ENCODE assay signal across 24 cellular contexts in genomic region chr21:44418108-44418875, GRCh38. TPM values are rescaled to one million over a fixed set of nuclear protein-coding genes. Genes with fewer than 3 reads are reported as not detected.
DNase-seq lines count a peak whose midpoint lies in the region; ATAC-seq and TF ChIP-seq lines count a peak whose summit lies in the region.
"Had no signal": no experiment of that assay in that cellular context is flagged by ENCODE, and none has a peak within 500 bp of the region (broad histone marks: within the 10 kb centered on the region; RNA-seq: fewer than 3 reads in every experiment).

No MANE protein-coding gene starts in this region.

- H3K27me3 ChIP-seq in osteoblast (ENCODE audit: insufficient read depth, low read length) (no peaks in the 10 kb centered on the region), upper lobe of left lung (no peaks in the 10 kb centered on the region), hepatocyte (no peaks in the 10 kb centered on the region)
- H3K27me3 ChIP-seq: BE2C had no signal

- TF ChIP-seq EP300 in upper lobe of left lung (IDR thresholded peaks at IDR 0.05): no peak

- H3K9me2 ChIP-seq in hepatocyte (replicated peaks; ENCODE audit: insufficient read depth): no peaks in the 10 kb centered on the region

- H3K4me3 ChIP-seq in coronary artery (no peak overlapping the region), osteoblast (ENCODE audit: insufficient read depth, low read length) (no peak overlapping the region), upper lobe of left lung (no peak overlapping the region), hepatocyte (no peak overlapping the region)
- H3K4me3 ChIP-seq: GM23338, tibial nerve had no signal

- H3K9me3 ChIP-seq in osteoblast (ENCODE audit: low read depth, low read length) (no peaks in the 10 kb centered on the region), upper lobe of left lung (no peaks in the 10 kb centered on the region), hepatocyte (ENCODE audit: low read depth) (no peaks in the 10 kb centered on the region)
- H3K9me3 ChIP-seq: BE2C, tibial nerve had no signal

- H3K4me2 ChIP-seq in osteoblast (ENCODE audit: insufficient read depth, low read length): no peak overlapping the region
- H3K4me2 ChIP-seq in hepatocyte: no peak overlapping the region
- H3K4me2 ChIP-seq: GM23338 had no signal

- ATAC-seq in Right ventricle myocardium superior (ENCODE audit: poor library complexity) (no peak), left cardiac atrium (no peak), upper lobe of left lung (ENCODE audit: low FRiP score in 2 of 2) (peak in 1 of 2 donors; percentile 32)
- ATAC-seq: GM23338; left lobe of liver; naive thymus-derived CD4-positive, alpha-beta T cell; stimulated activated naive CD8-positive, alpha-beta T cell treated with anti-CD3 and anti-CD28 coated beads, Interleukin-15, amount 100 ng/mL, for 72 hours had no signal

- H3K36me3 ChIP-seq in osteoblast (ENCODE audit: insufficient read depth, low read length): no peaks in the 10 kb centered on the region
- H3K36me3 ChIP-seq in upper lobe of left lung: peaks cover 0 to 15% (median 1%) of the 10 kb centered on the region in 4 donors
- H3K36me3 ChIP-seq in hepatocyte (replicated peaks; ENCODE audit: insufficient read depth, low read depth): no peaks in the 10 kb centered on the region
- H3K36me3 ChIP-seq: BE2C, tibial nerve had no signal

- H2AFZ ChIP-seq in osteoblast (ENCODE audit: low read length): no peak overlapping the region
- no peak overlapping the region for H2AFZ ChIP-seq in hepatocyte
- H2AFZ ChIP-seq: GM23338 had no signal

- TF ChIP-seq CTCF in coronary artery (IDR thresholded peaks at IDR 0.05) (no peak), osteoblast (IDR thresholded peaks at IDR 0.05; ENCODE audit: extremely low read depth, low read depth, low read length) (no peak), upper lobe of left lung (IDR thresholded peaks at IDR 0.05) (no peak), hepatocyte (IDR thresholded peaks at IDR 0.05; ENCODE audit: poor library complexity) (no peak)

- H3K4me1 ChIP-seq in osteoblast (ENCODE audit: insufficient read depth, low read length): no peaks in the 10 kb centered on the region
- H3K4me1 ChIP-seq in upper lobe of left lung: no peaks in the 10 kb centered on the region
- H3K4me1 ChIP-seq in hepatocyte (ENCODE audit: insufficient read depth): no peaks in the 10 kb centered on the region
- H3K4me1 ChIP-seq: BE2C, tibial nerve had no signal

- intact Hi-C loops in Right ventricle myocardium superior (cut with DNase I): no loop called here
- intact Hi-C loops in left cardiac atrium (cut with DNase I): no loop called here

- WGBS in upper lobe of left lung, 2 donors: 89 to 92% methylated on average over 11 to 23 of the region's 25 CpGs
- WGBS in hepatocyte (ENCODE audit: low lambda C conversion rate, missing lambda C conversion rate): 91% methylated on average over 25 of the region's 25 CpGs

- H3K27ac ChIP-seq in coronary artery (no peak overlapping the region), osteoblast (ENCODE audit: low read depth, low read length) (no peak overlapping the region), upper lobe of left lung (no peak overlapping the region), hepatocyte (no peak overlapping the region)
- H3K27ac ChIP-seq: tibial nerve had no signal

- DNase-seq in Right ventricle myocardium superior (peak; percentile 30), left cardiac atrium (no peak), coronary artery (ENCODE audit: low spot score) (peak; percentile 62), osteoblast (ENCODE audit: insufficient read length, low spot score, missing footprints) (peak; percentile 36), upper lobe of left lung (peak; percentile 10 to 66), superior temporal gyrus (ENCODE audit: extremely low spot score) (no peak), hepatocyte (ENCODE audit: low spot score) (no peak), pons (ENCODE audit: low spot score) (no peak)
- DNase-seq: activated CD4-positive, alpha-beta T cell treated with anti-CD3 and anti-CD28 coated beads for 48 hours; BE2C; DMS 273 treated with DMSO at 0.1 percent for 48 hours; EL; immature natural killer cell; naive thymus-derived CD4-positive, alpha-beta T cell; NCI-H146; NCI-H446; NCI-H748 treated with DMSO at 0.1 percent for 48 hours; occipital lobe; stimulated activated CD4-positive, alpha-beta T cell treated with anti-CD3 and anti-CD28 coated beads, Interleukin-2, amount 100 ng/mL, for 48 hours; stimulated activated naive CD8-positive, alpha-beta T cell treated with anti-CD3 and anti-CD28 coated beads, Interleukin-15, amount 100 ng/mL, for 72 hours; SW 1271 had no signal

- H3K79me2 ChIP-seq in osteoblast (ENCODE audit: insufficient read depth, low read length): no peaks in the 10 kb centered on the region
- H3K79me2 ChIP-seq in hepatocyte: no peaks in the 10 kb centered on the region

- H4K20me1 ChIP-seq in osteoblast (ENCODE audit: insufficient read depth, low read length) (no peaks in the 10 kb centered on the region), hepatocyte (ENCODE audit: insufficient read depth, poor library complexity, severe bottlenecking) (no peaks in the 10 kb centered on the region)

- no peak for TF ChIP-seq POLR2A in upper lobe of left lung (IDR thresholded peaks at IDR 0.05)

RNA-seq across cellular contexts. Expression of gene LRRC3, which starts 37.0 kb away (rescaled TPM):
- 2.7 TPM for total RNA-seq in Right ventricle myocardium superior
- total RNA-seq in left cardiac atrium: 1 to 10 TPM; 1.4 to 2.5 TPM
- 0.72 and 0.88 TPM in 2 replicates for total RNA-seq in osteoblast
- total RNA-seq in upper lobe of left lung: 10 to 100 TPM in 1 of 6 donors, 1 to 10 TPM in 5; 3.1 to 11.5 (median 4.6) TPM
- total RNA-seq in hepatocyte: 7.3 and 7.8 TPM in 2 replicates
- 5.6 and 7.2 TPM in 2 replicates for polyA plus RNA-seq in hepatocyte

Comparison
In these comparisons a context has a peak if more than half of its experiments do, and no peak if none do; other contexts are left out.
1. DNase-seq: peak in Right ventricle myocardium superior (single experiment), coronary artery (single experiment), osteoblast (single experiment) and upper lobe of left lung (2 of 2); none in left cardiac atrium (single experiment), superior temporal gyrus (single experiment), hepatocyte (single experiment) and pons (single experiment).